In genomic region chr2:75219213-75219612, GRCh38 we compare ENCODE assay signal across 5 cellular contexts. TPM values are rescaled to one million over a fixed set of nuclear protein-coding genes. Genes with fewer than 3 reads are reported as not detected.
"Had no signal": no experiment of that assay in that cellular context is flagged by ENCODE, and none has a peak within 500 bp of the region (broad histone marks: within the 10 kb centered on the region; RNA-seq: fewer than 3 reads in every experiment).

No MANE protein-coding gene starts in this region.

RNA-seq across cellular contexts. Expression of gene TACR1, which starts 19.9 kb away (rescaled TPM):
- total RNA-seq: chondrocyte, dermis microvascular lymphatic vessel endothelial cell, glomerular endothelial cell, mammary epithelial cell, myocyte had no signal
- polyA plus RNA-seq: mammary epithelial cell had no signal
